24 cellular contexts compared by ENCODE assay signal in the genomic region with DNA sequence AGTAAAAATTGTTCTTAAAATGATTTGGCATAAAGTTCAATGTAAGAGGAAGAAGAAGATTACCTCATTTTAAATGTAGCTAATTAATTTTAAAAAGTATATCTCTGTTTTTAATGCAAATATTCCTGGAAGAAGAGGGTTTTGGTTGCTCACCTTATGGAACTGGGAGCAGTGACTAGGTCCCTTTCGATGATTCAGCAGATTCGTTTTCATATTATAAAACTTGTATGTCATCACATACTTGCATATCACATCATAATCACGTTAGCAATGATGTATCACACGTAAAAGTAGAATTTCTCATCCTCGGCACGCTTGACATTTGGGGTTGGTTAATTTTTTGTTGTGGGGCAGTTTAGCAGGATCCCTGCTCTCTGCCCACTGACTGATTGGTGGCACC.
"Had no signal": no experiment of that assay in that cellular context is flagged by ENCODE, and none has a peak within 500 bp of the region (broad histone marks: within the 10 kb centered on the region; RNA-seq: fewer than 3 reads in every experiment).

No MANE protein-coding gene starts in this region.

- H3K4me1 ChIP-seq: ascending aorta, body of pancreas, Peyer's patch, SJSA1 had no signal

- DNase-seq: activated B cell treated with CpG ODN at 0.5 μM for 24 hours; activated CD4-positive, alpha-beta memory T cell treated with anti-CD3 and anti-CD28 coated beads, Interleukin-2, amount 10 ng/mL, durations not matched to agents 7 days and 5 days; activated CD4-positive, alpha-beta T cell treated with anti-CD3 and anti-CD28 coated beads for 1 hour; activated CD4-positive, alpha-beta T cell treated with anti-CD3 and anti-CD28 coated beads, Interleukin-2, amount 50 U/mL, for 1 hour; activated effector memory CD4-positive, alpha-beta T cell treated with anti-CD3 and anti-CD28 coated beads, Interleukin-2, amount 50 U/mL, for 16 hours; activated naive CD4-positive, alpha-beta T cell treated with Interleukin-2 at 50 U/mL for 16 hours; activated T-cell treated with anti-CD3 and anti-CD28 coated beads for 4 hours; amniotic stem cell; body of pancreas; central memory CD4-positive, alpha-beta T cell; Kasumi-1; NCI-H1105 treated with DMSO at 0.1 percent for 48 hours; NCI-H1436 treated with DMSO at 0.1 percent for 48 hours; NCI-H187; NCI-H2081; NCI-H446; NCI-H524; Peyer's patch; SHP77; T-helper 17 cell; T-helper 9 cell had no signal

- H3K4me3 ChIP-seq: ascending aorta, body of pancreas, coronary artery, Peyer's patch, SJSA1 had no signal

- H3K27ac Mint-ChIP-seq: activated B cell treated with CpG ODN at 0.5 μM for 24 hours; activated CD4-positive, alpha-beta memory T cell treated with anti-CD3 and anti-CD28 coated beads, Interleukin-2, amount 10 ng/mL, durations not matched to agents 7 days and 5 days; T-helper 17 cell had no signal

- H3K4me3 Mint-ChIP-seq: activated B cell treated with CpG ODN at 0.5 μM for 24 hours; activated CD4-positive, alpha-beta memory T cell treated with anti-CD3 and anti-CD28 coated beads, Interleukin-2, amount 10 ng/mL, durations not matched to agents 7 days and 5 days; T-helper 17 cell had no signal

- H3K27me3 Mint-ChIP-seq: activated B cell treated with CpG ODN at 0.5 μM for 24 hours; activated CD4-positive, alpha-beta memory T cell treated with anti-CD3 and anti-CD28 coated beads, Interleukin-2, amount 10 ng/mL, durations not matched to agents 7 days and 5 days; T-helper 17 cell had no signal

- ATAC-seq: body of pancreas, T-helper 17 cell had no signal

- H3K4me1 Mint-ChIP-seq: activated CD4-positive, alpha-beta memory T cell treated with anti-CD3 and anti-CD28 coated beads, Interleukin-2, amount 10 ng/mL, durations not matched to agents 7 days and 5 days; T-helper 17 cell had no signal

- H3K27ac ChIP-seq: ascending aorta, body of pancreas, coronary artery, Peyer's patch, SJSA1 had no signal

- H3K9me3 Mint-ChIP-seq: activated B cell treated with CpG ODN at 0.5 μM for 24 hours; activated CD4-positive, alpha-beta memory T cell treated with anti-CD3 and anti-CD28 coated beads, Interleukin-2, amount 10 ng/mL, durations not matched to agents 7 days and 5 days had no signal

- H3K27me3 ChIP-seq: ascending aorta, body of pancreas, Peyer's patch, SJSA1 had no signal

- H3K9me3 ChIP-seq: ascending aorta, body of pancreas, Peyer's patch, SJSA1 had no signal
